10 cellular contexts compared by ENCODE assay signal in genomic region chr5:73298251-73299016, GRCh38.
A peak's percentile ranks its signal among the peaks of the same experiment; 100 is the strongest.
DNase-seq lines count a peak whose midpoint lies in the region; ATAC-seq and TF ChIP-seq lines count a peak whose summit lies in the region.
"Had no signal": no experiment of that assay in that cellular context is flagged by ENCODE, and none has a peak within 500 bp of the region (broad histone marks: within the 10 kb centered on the region; RNA-seq: fewer than 3 reads in every experiment).

No MANE protein-coding gene starts in this region.

- H3K27ac Mint-ChIP-seq in activated CD4-positive, alpha-beta memory T cell treated with anti-CD3 and anti-CD28 coated beads for 36 hours, result no peak overlapping the region

- H3K36me3 ChIP-seq in ES-I3 (ENCODE audit: insufficient read depth, low read length) (no peaks in the 10 kb centered on the region), Panc1 (ENCODE audit: control insufficient read depth, insufficient read depth, low read length) (no peaks in the 10 kb centered on the region)

- peaks cover 76% of the 10 kb centered on the region for H3K27me3 Mint-ChIP-seq in activated CD4-positive, alpha-beta memory T cell treated with anti-CD3 and anti-CD28 coated beads for 36 hours

- H3K4me3 Mint-ChIP-seq in activated CD4-positive, alpha-beta memory T cell treated with anti-CD3 and anti-CD28 coated beads for 36 hours, result no peak overlapping the region

- peak overlapping the region; percentile 29 to 52 for H3K4me3 ChIP-seq in Panc1 (ENCODE audit: low read depth in 2 of 2, low read length in 2 of 2)
- H3K4me3 ChIP-seq in foreskin fibroblast (ENCODE audit: low read depth in 1 of 2, low read length in 2 of 2), result peak overlapping the region; percentile 27 to 32
- H3K4me3 ChIP-seq: lung had no signal

- intact Hi-C loops in Panc1 (cut with micrococcal nuclease; ENCODE audit: unreplicated experiment), result no loop called here
- intact Hi-C loops in sciatic nerve (cut with DNase I), result no loop called here
- intact Hi-C loops in activated CD4-positive, alpha-beta memory T cell treated with anti-CD3 and anti-CD28 coated beads for 36 hours (cut with micrococcal nuclease), result loop anchor here (5.0 kb wide), 1 partner anchor 81 kb away; no protein-coding TSS in a partner anchor

- H3K27ac ChIP-seq in Panc1 (ENCODE audit: low read length), result peak overlapping the region; percentile 29; the same call in 1 of the 2 replicates
- H3K27ac ChIP-seq: VCaP had no signal

- no peak for DNase-seq in Panc1 (ENCODE audit: low read depth, low spot score)
- DNase-seq in foreskin fibroblast, result peak in 1 of 2 donors; percentile 50
- peak; percentile 72 for DNase-seq in sciatic nerve (ENCODE audit: low spot score)
- no peak for DNase-seq in RPMI8226
- DNase-seq in activated CD4-positive, alpha-beta memory T cell treated with anti-CD3 and anti-CD28 coated beads for 36 hours, result no peak
- no peak for DNase-seq in middle frontal gyrus (ENCODE audit: extremely low spot score, low spot score)
- DNase-seq: activated naive CD4-positive, alpha-beta T cell had no signal

- H3K9me3 Mint-ChIP-seq in activated CD4-positive, alpha-beta memory T cell treated with anti-CD3 and anti-CD28 coated beads for 36 hours, result no peaks in the 10 kb centered on the region

- CTCF ChIA-PET in Panc1 (lab: Charles Lee), result no interaction called here
- CTCF ChIA-PET in activated CD4-positive, alpha-beta memory T cell treated with anti-CD3 and anti-CD28 coated beads for 36 hours (lab: Charles Lee), result interaction anchor here (1.7 to 2.7 kb wide), 3 partner anchors 150 to 156 kb away, joined by 4 to 12 read pairs (median 8); partner anchors contain the start of gene FOXD1

- H3K4me1 Mint-ChIP-seq in activated CD4-positive, alpha-beta memory T cell treated with anti-CD3 and anti-CD28 coated beads for 36 hours (ENCODE audit: low read depth), result peaks cover 18% of the 10 kb centered on the region

- ATAC-seq in Panc1, result no peak
- peak; percentile 31 for ATAC-seq in sciatic nerve

- H3K9me3 ChIP-seq in ES-I3 (ENCODE audit: control insufficient read depth, insufficient read depth, low read length), result no peaks in the 10 kb centered on the region
- no peaks in the 10 kb centered on the region for H3K9me3 ChIP-seq in Panc1 (ENCODE audit: control insufficient read depth, insufficient read depth, low read depth, low read length)

- no peaks in the 10 kb centered on the region for H3K36me3 Mint-ChIP-seq in activated CD4-positive, alpha-beta memory T cell treated with anti-CD3 and anti-CD28 coated beads for 36 hours

- no peaks in the 10 kb centered on the region for H3K27me3 ChIP-seq in Panc1 (ENCODE audit: control insufficient read depth, insufficient read depth, low read length)

- TF ChIP-seq CTCF in Panc1 (IDR thresholded peaks at IDR 0.05), result no peak
- TF ChIP-seq CTCF in foreskin fibroblast (IDR thresholded peaks at IDR 0.05; ENCODE audit: low read depth, low read length), result no peak

- in situ Hi-C loops in Panc1 (cut with HindIII; ENCODE audit: low pct_unique_long_range_greater_than_20kb, low sequenced_read_pairs), result no loop called here

- H3K9ac ChIP-seq in ES-I3 (ENCODE audit: low read depth, low read length), result peak overlapping the region; percentile 59; the same call in 1 of the 2 replicates

- POLR2A ChIA-PET in Panc1 (lab: Charles Lee), result no interaction called here
- POLR2A ChIA-PET in activated CD4-positive, alpha-beta memory T cell treated with anti-CD3 and anti-CD28 coated beads for 36 hours (lab: Charles Lee), result interaction anchor here (0.9 kb wide), 1 partner anchor 13 kb away, joined by 3 read pairs; no protein-coding TSS in a partner anchor

- H3K4me1 ChIP-seq in ES-I3 (ENCODE audit: insufficient read depth, low read length) (peaks cover 3% of the 10 kb centered on the region), Panc1 (ENCODE audit: control insufficient read depth, insufficient read depth, low read length) (no peaks in the 10 kb centered on the region)

- no TSS peak for BruUV-seq in Panc1 (replicated peaks; lab: Mats Ljungman, UMichigan)
